In genomic region chrX:42519666-42520231, GRCh38 we compare ENCODE assay signal across 16 cellular contexts.
DNase-seq lines count a peak whose midpoint lies in the region; ATAC-seq and TF ChIP-seq lines count a peak whose summit lies in the region.
"Had no signal": no experiment of that assay in that cellular context is flagged by ENCODE, and none has a peak within 500 bp of the region (broad histone marks: within the 10 kb centered on the region; RNA-seq: fewer than 3 reads in every experiment).

No MANE protein-coding gene starts in this region.

- DNase-seq in EL = peak; percentile 53
- DNase-seq in NAMALWA (ENCODE audit: low spot score) = peak; percentile 15
- DNase-seq in central memory CD8-positive, alpha-beta T cell (ENCODE audit: low spot score in 2 of 2) = no peak
- DNase-seq in neural progenitor cell (ENCODE audit: low spot score) = no peak
- no peak for DNase-seq in NCI-H2227 (lab: John Stamatoyannopoulos, UW; ENCODE audit: unreplicated experiment)
- DNase-seq in NCI-H524 (lab: John Stamatoyannopoulos, UW) = no peak
- DNase-seq in NCI-H446 treated with DMSO at 0.1 percent for 48 hours (lab: John Stamatoyannopoulos, UW) = no peak
- DNase-seq: activated naive CD8-positive, alpha-beta T cell treated with anti-CD3 and anti-CD28 coated beads, Interleukin-2, amount 50 U/mL, for 24 hours; DMS79; Kasumi-1; left ventricle myocardium inferior; NCI-H748 treated with DMSO at 0.1 percent for 48 hours; stimulated activated CD4-positive, alpha-beta T cell treated with anti-CD3 and anti-CD28 coated beads, Interleukin-4, amount 100 ng/mL, for 4 hours had no signal

- H3K27ac ChIP-seq in neural progenitor cell = no peak overlapping the region
- H3K27ac ChIP-seq: left ventricle myocardium inferior had no signal

- no peaks in the 10 kb centered on the region for H3K27me3 Mint-ChIP-seq in central memory CD8-positive, alpha-beta T cell
- H3K27me3 Mint-ChIP-seq in neural progenitor cell (ENCODE audit: insufficient read depth, low read depth) = no peaks in the 10 kb centered on the region
- H3K27me3 Mint-ChIP-seq: activated naive CD8-positive, alpha-beta T cell treated with anti-CD3 and anti-CD28 coated beads, Interleukin-2, amount 50 U/mL, for 24 hours had no signal

- no peaks in the 10 kb centered on the region for H3F3A ChIP-seq in neural progenitor cell (ENCODE audit: low read depth)

- no peak for ATAC-seq in central memory CD8-positive, alpha-beta T cell (replicated peaks; ENCODE audit: extremely low read depth, poor library complexity, severe bottlenecking)
- ATAC-seq in HG02571 (IDR thresholded peaks at IDR 0.05; ENCODE audit: unreplicated experiment) = no peak
- ATAC-seq: activated naive CD8-positive, alpha-beta T cell treated with anti-CD3 and anti-CD28 coated beads, Interleukin-2, amount 50 U/mL, for 24 hours; esophagus mucosa had no signal

- H3K9me3 Mint-ChIP-seq in central memory CD8-positive, alpha-beta T cell = no peaks in the 10 kb centered on the region
- no peaks in the 10 kb centered on the region for H3K9me3 Mint-ChIP-seq in neural progenitor cell
- H3K9me3 Mint-ChIP-seq: activated naive CD8-positive, alpha-beta T cell treated with anti-CD3 and anti-CD28 coated beads, Interleukin-2, amount 50 U/mL, for 24 hours; T-helper 1 cell treated with Interleukin-12 subunit alpha and Interleukin-12 subunit beta and Interleukin-4 antibody, amounts not matched to agents 30 μg/mL and 1 μg/mL, for 36 hours had no signal

- no peaks in the 10 kb centered on the region for H3K4me1 ChIP-seq in neural progenitor cell
- H3K4me1 ChIP-seq: left ventricle myocardium inferior had no signal

- H3K79me2 ChIP-seq in neural progenitor cell (ENCODE audit: low read depth) = no peaks in the 10 kb centered on the region

- H3K27ac Mint-ChIP-seq in central memory CD8-positive, alpha-beta T cell (ENCODE audit: low read depth) = peak overlapping the region; percentile 67
- H3K27ac Mint-ChIP-seq in neural progenitor cell = no peak overlapping the region
- H3K27ac Mint-ChIP-seq: activated naive CD8-positive, alpha-beta T cell treated with anti-CD3 and anti-CD28 coated beads, Interleukin-2, amount 50 U/mL, for 24 hours; T-helper 1 cell treated with Interleukin-12 subunit alpha and Interleukin-12 subunit beta and Interleukin-4 antibody, amounts not matched to agents 30 μg/mL and 1 μg/mL, for 36 hours had no signal

- no peaks in the 10 kb centered on the region for H3K36me3 ChIP-seq in neural progenitor cell
- H3K36me3 ChIP-seq: left ventricle myocardium inferior had no signal

- H3K36me3 Mint-ChIP-seq in central memory CD8-positive, alpha-beta T cell (ENCODE audit: insufficient read depth) = no peaks in the 10 kb centered on the region
- H3K36me3 Mint-ChIP-seq in neural progenitor cell = no peaks in the 10 kb centered on the region

- no peak overlapping the region for H2AFZ ChIP-seq in neural progenitor cell (replicated peaks)

- no peaks in the 10 kb centered on the region for H4K20me1 ChIP-seq in neural progenitor cell (ENCODE audit: low read depth)

- no peaks in the 10 kb centered on the region for H3K9me3 ChIP-seq in neural progenitor cell (ENCODE audit: low read depth)
- H3K9me3 ChIP-seq: left ventricle myocardium inferior had no signal

- no peaks in the 10 kb centered on the region for H3K27me3 ChIP-seq in neural progenitor cell

- H3K4me1 Mint-ChIP-seq in central memory CD8-positive, alpha-beta T cell = no peaks in the 10 kb centered on the region
- no peaks in the 10 kb centered on the region for H3K4me1 Mint-ChIP-seq in neural progenitor cell
- H3K4me1 Mint-ChIP-seq: activated naive CD8-positive, alpha-beta T cell treated with anti-CD3 and anti-CD28 coated beads, Interleukin-2, amount 50 U/mL, for 24 hours had no signal

- H3K4me3 Mint-ChIP-seq in central memory CD8-positive, alpha-beta T cell = no peak overlapping the region
- H3K4me3 Mint-ChIP-seq in neural progenitor cell = no peak overlapping the region
- H3K4me3 Mint-ChIP-seq: activated naive CD8-positive, alpha-beta T cell treated with anti-CD3 and anti-CD28 coated beads, Interleukin-2, amount 50 U/mL, for 24 hours; T-helper 1 cell treated with Interleukin-12 subunit alpha and Interleukin-12 subunit beta and Interleukin-4 antibody, amounts not matched to agents 30 μg/mL and 1 μg/mL, for 36 hours had no signal

- no peak overlapping the region for H3K9ac ChIP-seq in neural progenitor cell

- no peak overlapping the region for H3K4me2 ChIP-seq in neural progenitor cell

- TF ChIP-seq CTCF in neural progenitor cell (IDR thresholded peaks at IDR 0.05) = peak; percentile 25

- no peak overlapping the region for H3K4me3 ChIP-seq in neural progenitor cell
- H3K4me3 ChIP-seq: left ventricle myocardium inferior had no signal

Comparison
In these comparisons a context has a peak if more than half of its experiments do, and no peak if none do; other contexts are left out.
1. DNase-seq: peak in EL (single experiment) and NAMALWA (single experiment); none in central memory CD8-positive, alpha-beta T cell (0 of 2), neural progenitor cell (single experiment), NCI-H2227 (single experiment), NCI-H524 (0 of 2) and NCI-H446 treated with DMSO at 0.1 percent for 48 hours (single experiment).